17 cellular contexts compared by ENCODE assay signal in the genomic region with DNA sequence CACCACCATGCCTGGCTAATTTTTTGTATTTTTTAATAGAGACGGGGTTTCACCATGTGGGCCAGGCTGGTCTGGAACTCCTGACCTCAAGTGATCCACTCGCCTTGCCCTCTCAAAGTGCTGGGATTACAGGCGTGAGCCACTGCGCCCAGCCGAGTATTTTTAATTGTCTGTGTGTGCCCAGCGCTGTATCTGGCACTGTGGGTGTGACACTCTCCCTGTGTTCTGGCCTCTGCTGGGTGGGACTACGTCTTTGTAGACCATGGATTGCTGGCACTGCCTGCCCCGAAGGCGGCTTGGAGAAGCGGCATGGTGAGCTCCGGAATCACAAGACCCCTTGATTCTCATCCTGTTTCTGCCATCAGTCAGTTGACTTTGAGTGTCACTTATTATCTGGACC.
"Had no signal": no experiment of that assay in that cellular context is flagged by ENCODE, and none has a peak within 500 bp of the region (broad histone marks: within the 10 kb centered on the region; RNA-seq: fewer than 3 reads in every experiment).

No MANE protein-coding gene starts in this region.

- H3K4me3 Mint-ChIP-seq: activated naive CD8-positive, alpha-beta T cell; naive thymus-derived CD4-positive, alpha-beta T cell; stimulated activated naive CD8-positive, alpha-beta T cell treated with anti-CD3 and anti-CD28 coated beads, Interleukin-15, amount 100 ng/mL, for 72 hours; T-cell had no signal

- H3K27ac Mint-ChIP-seq: naive thymus-derived CD4-positive, alpha-beta T cell; T-cell had no signal

- H3K36me3 ChIP-seq: neutrophil, pancreas, SJCRH30, tibial artery had no signal

- H3K27me3 Mint-ChIP-seq: activated naive CD8-positive, alpha-beta T cell; naive thymus-derived CD4-positive, alpha-beta T cell; stimulated activated naive CD8-positive, alpha-beta T cell treated with anti-CD3 and anti-CD28 coated beads, Interleukin-15, amount 100 ng/mL, for 72 hours; T-cell had no signal

- H3K4me3 ChIP-seq: pancreas, psoas muscle, SJCRH30, tibial artery had no signal

- H3K27me3 ChIP-seq: neutrophil, pancreas, SJCRH30, tibial artery had no signal

- H3K27ac ChIP-seq: neutrophil, pancreas, psoas muscle, SJCRH30, tibial artery had no signal

- DNase-seq: activated CD4-positive, alpha-beta T cell treated with anti-CD3 and anti-CD28 coated beads for 1 hour; activated effector memory CD4-positive, alpha-beta T cell treated with anti-CD3 and anti-CD28 coated beads, Interleukin-2, amount 50 U/mL, for 16 hours; activated T-cell treated with anti-CD3 and anti-CD28 coated beads, Interleukin-2, amount 50 U/mL, for 1 hour; amniotic stem cell; kidney; naive thymus-derived CD4-positive, alpha-beta T cell; pancreas; psoas muscle; SJCRH30; stimulated activated CD4-positive, alpha-beta T cell treated with anti-CD3 and anti-CD28 coated beads, Interleukin-4, amount 100 ng/mL, for 4 hours; stimulated activated naive CD8-positive, alpha-beta T cell treated with anti-CD3 and anti-CD28 coated beads, Interleukin-15, amount 100 ng/mL, for 72 hours; T-cell; tibial artery had no signal

- H3K36me3 Mint-ChIP-seq: activated naive CD8-positive, alpha-beta T cell; naive thymus-derived CD4-positive, alpha-beta T cell; T-cell had no signal

- H3K9me3 ChIP-seq: neutrophil, pancreas, psoas muscle, SJCRH30, tibial artery had no signal

- H3K4me1 ChIP-seq: pancreas, psoas muscle, tibial artery had no signal

- ATAC-seq: left lobe of liver; naive thymus-derived CD4-positive, alpha-beta T cell; pancreas; psoas muscle; right cardiac atrium; stimulated activated naive CD8-positive, alpha-beta T cell treated with anti-CD3 and anti-CD28 coated beads, Interleukin-15, amount 100 ng/mL, for 72 hours; T-cell had no signal
